1 cellular context compared by ENCODE assay signal in genomic region chr1:167428418-167428817, GRCh38.
TF ChIP-seq lines count a peak whose summit lies in the region.

No MANE protein-coding gene starts in this region.

TF ChIP-seq in K562, 482 proteins besides CTCF, POLR2A, EP300 and RAD21 (continued from another document):
- no peak for TF ChIP-seq GTF3C2 (IDR thresholded peaks at IDR 0.05; ENCODE audit: borderline replicate concordance, extremely low read depth, insufficient read length)
- no peak for TF ChIP-seq ZNF512 (tag; IDR thresholded peaks at IDR 0.05)
- no peak for TF ChIP-seq MAZ (CRISPR knock-in tag; conservative IDR thresholded peaks at IDR 0.05 in 1 of 2, IDR thresholded peaks at IDR 0.05 in 1 of 2)
- no peak for TF ChIP-seq NR2C2 (CRISPR knock-in tag; IDR thresholded peaks at IDR 0.05)
- TF ChIP-seq NR2C2 (tag; IDR thresholded peaks at IDR 0.05) = peak; percentile 80
- TF ChIP-seq BRD4 (IDR thresholded peaks at IDR 0.05) = no peak
- TF ChIP-seq POLR2AphosphoS2 (IDR thresholded peaks at IDR 0.05; ENCODE audit: low read length) = no peak
- TF ChIP-seq ZNF174 (CRISPR knock-in tag; IDR thresholded peaks at IDR 0.05) = no peak
- TF ChIP-seq NR2C1 (IDR thresholded peaks at IDR 0.05) = no peak
- peak; percentile 63; the same call in 1 of the 2 replicates for TF ChIP-seq NR2C1 (tag; IDR thresholded peaks at IDR 0.05)
- TF ChIP-seq FOXO4 (CRISPR knock-in tag; IDR thresholded peaks at IDR 0.05) = no peak
- TF ChIP-seq ZNF780A (CRISPR knock-in tag; IDR thresholded peaks at IDR 0.05) = no peak
- TF ChIP-seq YY1 (IDR thresholded peaks at IDR 0.05; ENCODE audit: borderline replicate concordance in 1 of 3, control insufficient read depth in 1 of 3, extremely low read depth in 1 of 3, insufficient read depth in 3 of 3, insufficient read length in 1 of 3, insufficient replicate concordance in 2 of 3, low read depth in 1 of 3, low read length in 2 of 3) = peak in 1 of 3 experiments; percentile 56
- no peak for TF ChIP-seq ZFP36 (IDR thresholded peaks at IDR 0.05; ENCODE audit: low read depth, low read length, partially characterized antibody)
- TF ChIP-seq ESRRB (CRISPR knock-in tag; IDR thresholded peaks at IDR 0.05; ENCODE audit: borderline replicate concordance) = no peak
- TF ChIP-seq, protein P1, sequence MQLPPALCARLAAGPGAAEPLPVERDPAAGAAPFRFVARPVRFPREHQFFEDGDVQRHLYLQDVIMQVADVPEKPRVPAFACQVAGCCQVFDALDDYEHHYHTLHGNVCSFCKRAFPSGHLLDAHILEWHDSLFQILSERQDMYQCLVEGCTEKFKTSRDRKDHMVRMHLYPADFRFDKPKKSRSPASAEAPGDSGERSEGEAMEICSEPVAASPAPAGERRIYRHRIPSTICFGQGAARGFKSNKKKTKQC (CRISPR knock-in tag; IDR thresholded peaks at IDR 0.05) = no peak
- no peak for TF ChIP-seq KLF16 (IDR thresholded peaks at IDR 0.05)
- TF ChIP-seq C11orf30 (IDR thresholded peaks at IDR 0.05; ENCODE audit: low read depth) = no peak
- no peak for TF ChIP-seq HDAC8 (tag; IDR thresholded peaks at IDR 0.05)
- no peak for TF ChIP-seq ZBTB7A (IDR thresholded peaks at IDR 0.05; ENCODE audit: borderline replicate concordance, control insufficient read depth, low read depth, low read length)
- no peak for TF ChIP-seq GTF2B (IDR thresholded peaks at IDR 0.05; ENCODE audit: extremely low read depth, insufficient read length)
- TF ChIP-seq BRD9 (IDR thresholded peaks at IDR 0.05; ENCODE audit: low read depth, partially characterized antibody) = no peak
- TF ChIP-seq MAFF (IDR thresholded peaks at IDR 0.05; ENCODE audit: low read length) = no peak
- TF ChIP-seq GABPA (tag; conservative IDR thresholded peaks at IDR 0.05; ENCODE audit: low read depth) = peak; percentile 67
- TF ChIP-seq, protein P2, sequence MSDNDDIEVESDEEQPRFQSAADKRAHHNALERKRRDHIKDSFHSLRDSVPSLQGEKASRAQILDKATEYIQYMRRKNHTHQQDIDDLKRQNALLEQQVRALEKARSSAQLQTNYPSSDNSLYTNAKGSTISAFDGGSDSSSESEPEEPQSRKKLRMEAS (CRISPR knock-in tag; IDR thresholded peaks at IDR 0.05) = no peak
- TF ChIP-seq MCM3 (IDR thresholded peaks at IDR 0.05) = no peak
- TF ChIP-seq, protein P3, sequence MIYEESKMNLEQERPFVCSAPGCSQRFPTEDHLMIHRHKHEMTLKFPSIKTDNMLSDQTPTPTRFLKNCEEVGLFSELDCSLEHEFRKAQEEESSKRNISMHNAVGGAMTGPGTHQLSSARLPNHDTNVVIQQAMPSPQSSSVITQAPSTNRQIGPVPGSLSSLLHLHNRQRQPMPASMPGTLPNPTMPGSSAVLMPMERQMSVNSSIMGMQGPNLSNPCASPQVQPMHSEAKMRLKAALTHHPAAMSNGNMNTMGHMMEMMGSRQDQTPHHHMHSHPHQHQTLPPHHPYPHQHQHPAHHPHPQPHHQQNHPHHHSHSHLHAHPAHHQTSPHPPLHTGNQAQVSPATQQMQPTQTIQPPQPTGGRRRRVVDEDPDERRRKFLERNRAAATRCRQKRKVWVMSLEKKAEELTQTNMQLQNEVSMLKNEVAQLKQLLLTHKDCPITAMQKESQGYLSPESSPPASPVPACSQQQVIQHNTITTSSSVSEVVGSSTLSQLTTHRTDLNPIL (CRISPR knock-in tag; IDR thresholded peaks at IDR 0.05) = no peak
- no peak for TF ChIP-seq RHOXF2B (CRISPR knock-in tag; conservative IDR thresholded peaks at IDR 0.05)
- TF ChIP-seq HNRNPUL1 (IDR thresholded peaks at IDR 0.05; ENCODE audit: low read length) = no peak
- TF ChIP-seq, protein P4, sequence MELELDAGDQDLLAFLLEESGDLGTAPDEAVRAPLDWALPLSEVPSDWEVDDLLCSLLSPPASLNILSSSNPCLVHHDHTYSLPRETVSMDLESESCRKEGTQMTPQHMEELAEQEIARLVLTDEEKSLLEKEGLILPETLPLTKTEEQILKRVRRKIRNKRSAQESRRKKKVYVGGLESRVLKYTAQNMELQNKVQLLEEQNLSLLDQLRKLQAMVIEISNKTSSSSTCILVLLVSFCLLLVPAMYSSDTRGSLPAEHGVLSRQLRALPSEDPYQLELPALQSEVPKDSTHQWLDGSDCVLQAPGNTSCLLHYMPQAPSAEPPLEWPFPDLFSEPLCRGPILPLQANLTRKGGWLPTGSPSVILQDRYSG (tag; conservative IDR thresholded peaks at IDR 0.05; ENCODE audit: low read depth) = no peak
- TF ChIP-seq ZZZ3 (IDR thresholded peaks at IDR 0.05) = no peak
